ENCODE assay signal across 10 cellular contexts in genomic region chr12:400828-401227, GRCh38. TPM values are rescaled to one million over a fixed set of nuclear protein-coding genes. Genes with fewer than 3 reads are reported as not detected.
DNase-seq lines count a peak whose midpoint lies in the region; ATAC-seq and TF ChIP-seq lines count a peak whose summit lies in the region.
"Had no signal": no experiment of that assay in that cellular context is flagged by ENCODE, and none has a peak within 500 bp of the region (broad histone marks: within the 10 kb centered on the region; RNA-seq: fewer than 3 reads in every experiment).

No MANE protein-coding gene starts in this region.

- 76% methylated on average over 8 of the region's 8 CpGs for WGBS in thymus
- 48 to 58% methylated on average over 8 of the region's 8 CpGs for WGBS in body of pancreas, 2 donors

- peaks cover 7% of the 10 kb centered on the region for H3K4me1 Mint-ChIP-seq in activated CD4-positive, alpha-beta T cell treated with anti-CD3 and anti-CD28 coated beads, Interleukin-2, amount 10 ng/mL, durations not matched to agents 7 days and 5 days

- intact Hi-C loops in ascending aorta (cut with DNase I) = loop anchor here (1.0 kb wide), 1 partner anchor 12 kb away; the partner anchor contains the start of gene KDM5A
- intact Hi-C loops in left lung (cut with DNase I) = no loop called here
- intact Hi-C loops in body of pancreas (cut with DNase I) = no loop called here

- no peaks in the 10 kb centered on the region for H3K27me3 Mint-ChIP-seq in activated CD4-positive, alpha-beta T cell treated with anti-CD3 and anti-CD28 coated beads, Interleukin-2, amount 10 ng/mL, durations not matched to agents 7 days and 5 days
- H3K27me3 Mint-ChIP-seq: activated naive CD8-positive, alpha-beta T cell had no signal

- no peak for TF ChIP-seq CTCF in ascending aorta (IDR thresholded peaks at IDR 0.05)
- no peak for TF ChIP-seq CTCF in left lung (IDR thresholded peaks at IDR 0.05)
- no peak for TF ChIP-seq CTCF in body of pancreas (IDR thresholded peaks at IDR 0.05)

- CTCF ChIA-PET in activated CD4-positive, alpha-beta T cell treated with anti-CD3 and anti-CD28 coated beads, Interleukin-2, amount 10 ng/mL, durations not matched to agents 7 days and 5 days (lab: Charles Lee) = interaction anchor here (0.6 to 4.3 kb wide), 5 partner anchors 12 to 52 kb away, joined by 3 to 24 read pairs (median 5); partner anchors contain the start of gene KDM5A

- DNase-seq in ascending aorta (ENCODE audit: low spot score in 2 of 2) = no peak
- DNase-seq in left lung = no peak
- no peak for DNase-seq in activated CD4-positive, alpha-beta T cell treated with anti-CD3 and anti-CD28 coated beads, Interleukin-2, amount 10 ng/mL, durations not matched to agents 7 days and 5 days
- no peak for DNase-seq in body of pancreas
- DNase-seq: NCI-H1092 had no signal

- H3K27ac Mint-ChIP-seq in activated CD4-positive, alpha-beta T cell treated with anti-CD3 and anti-CD28 coated beads, Interleukin-2, amount 10 ng/mL, durations not matched to agents 7 days and 5 days = no peak overlapping the region
- H3K27ac Mint-ChIP-seq: activated naive CD8-positive, alpha-beta T cell; T-helper 2 cell treated with Interferon-gamma antibody and Interleukin-4, amounts not matched to agents 5 μg/mL and 100 μg/mL, for 36 hours had no signal

- POLR2A ChIA-PET in activated CD4-positive, alpha-beta T cell treated with anti-CD3 and anti-CD28 coated beads, Interleukin-2, amount 10 ng/mL, durations not matched to agents 7 days and 5 days (lab: Charles Lee) = interaction anchor here (0.7 kb wide), 1 partner anchor 11 kb away, joined by 3 read pairs; no protein-coding TSS in a partner anchor

- no peak overlapping the region for H3K4me3 Mint-ChIP-seq in activated CD4-positive, alpha-beta T cell treated with anti-CD3 and anti-CD28 coated beads, Interleukin-2, amount 10 ng/mL, durations not matched to agents 7 days and 5 days
- H3K4me3 Mint-ChIP-seq: activated naive CD8-positive, alpha-beta T cell; T-helper 2 cell treated with Interferon-gamma antibody and Interleukin-4, amounts not matched to agents 5 μg/mL and 100 μg/mL, for 36 hours had no signal

- no peaks in the 10 kb centered on the region for H3K36me3 ChIP-seq in ascending aorta
- no peaks in the 10 kb centered on the region for H3K36me3 ChIP-seq in left lung
- no peaks in the 10 kb centered on the region for H3K36me3 ChIP-seq in thymus (ENCODE audit: control insufficient read depth, insufficient read depth)
- H3K36me3 ChIP-seq in body of pancreas (replicated peaks in 1 of 2; ENCODE audit: insufficient read depth in 1 of 2, low read depth in 2 of 2) = no peaks in the 10 kb centered on the region

- peak overlapping the region; percentile 77 to 85 for H3K4me3 ChIP-seq in ascending aorta
- H3K4me3 ChIP-seq in left lung = peak overlapping the region; percentile 57 to 65
- H3K4me3 ChIP-seq in thymus (ENCODE audit: low read length) = peak overlapping the region; percentile 62
- H3K4me3 ChIP-seq in body of pancreas = peak overlapping the region in 1 of 2 donors; percentile 98

- TF ChIP-seq POLR2A in body of pancreas (IDR thresholded peaks at IDR 0.05) = no peak

- no peaks in the 10 kb centered on the region for H3K9me3 Mint-ChIP-seq in activated CD4-positive, alpha-beta T cell treated with anti-CD3 and anti-CD28 coated beads, Interleukin-2, amount 10 ng/mL, durations not matched to agents 7 days and 5 days
- H3K9me3 Mint-ChIP-seq: T-helper 2 cell treated with Interferon-gamma antibody and Interleukin-4, amounts not matched to agents 5 μg/mL and 100 μg/mL, for 36 hours had no signal

- no peak overlapping the region for H3K27ac ChIP-seq in ascending aorta
- no peak overlapping the region for H3K27ac ChIP-seq in left lung
- H3K27ac ChIP-seq in thymus (ENCODE audit: low read depth) = no peak overlapping the region
- peak overlapping the region in 1 of 4 donors; percentile 61 for H3K27ac ChIP-seq in body of pancreas

- H3K4me1 ChIP-seq in ascending aorta (peaks cover 3 to 6% of the 10 kb centered on the region in 2 donors), left lung (peaks cover 5 to 16% of the 10 kb centered on the region in 2 donors), thymus (ENCODE audit: control insufficient read depth, insufficient read depth, low read length) (peaks cover 10% of the 10 kb centered on the region), body of pancreas (peaks cover 12% of the 10 kb centered on the region)

- peaks cover 2% of the 10 kb centered on the region for H3K36me3 Mint-ChIP-seq in activated CD4-positive, alpha-beta T cell treated with anti-CD3 and anti-CD28 coated beads, Interleukin-2, amount 10 ng/mL, durations not matched to agents 7 days and 5 days (ENCODE audit: low read depth)

- H3K27me3 ChIP-seq in ascending aorta (no peaks in the 10 kb centered on the region), left lung (no peaks in the 10 kb centered on the region), thymus (ENCODE audit: control insufficient read depth, insufficient read depth) (no peaks in the 10 kb centered on the region), body of pancreas (no peaks in the 10 kb centered on the region)

- H3K9me3 ChIP-seq in ascending aorta = no peaks in the 10 kb centered on the region
- H3K9me3 ChIP-seq in left lung = no peaks in the 10 kb centered on the region
- H3K9me3 ChIP-seq in thymus (ENCODE audit: control insufficient read depth) = no peaks in the 10 kb centered on the region
- no peaks in the 10 kb centered on the region for H3K9me3 ChIP-seq in body of pancreas

- ATAC-seq in HG03108 (IDR thresholded peaks at IDR 0.05; ENCODE audit: unreplicated experiment) (peak; percentile 1), left lung (no peak), body of pancreas (no peak), GM18858 (IDR thresholded peaks at IDR 0.05; ENCODE audit: unreplicated experiment) (no peak)

RNA-seq across cellular contexts. Expression of gene CCDC77, which starts 0.6 kb away (rescaled TPM):
- total RNA-seq in ascending aorta (not detected), left lung (1 to 10 TPM; 7.4 to 8.9 TPM), body of pancreas (1 to 10 TPM; 2.9 to 4.9 TPM)
- 12.2 TPM for polyA plus RNA-seq in thymus
- 10 to 100 TPM; 14.6 TPM for total RNA-seq in activated CD4-positive, alpha-beta T cell treated with anti-CD3 and anti-CD28 coated beads, Interleukin-2, amount 10 ng/mL, durations not matched to agents 7 days and 5 days

RNA-seq across cellular contexts. Expression of gene KDM5A, which starts 11.7 kb away (rescaled TPM):
- total RNA-seq in ascending aorta (32.4 TPM), left lung (10 to 100 TPM; 63.7 to 66.9 TPM), body of pancreas (10 to 100 TPM; 24.4 to 67.6 TPM)
- polyA plus RNA-seq in thymus = 10.6 TPM
- total RNA-seq in activated CD4-positive, alpha-beta T cell treated with anti-CD3 and anti-CD28 coated beads, Interleukin-2, amount 10 ng/mL, durations not matched to agents 7 days and 5 days = 10 to 100 TPM; 73.4 to 92.2 TPM

RNA-seq across cellular contexts. Expression of gene B4GALNT3, which starts 58.9 kb away (rescaled TPM):
- 10.4 TPM for total RNA-seq in ascending aorta
- total RNA-seq in left lung = 10 to 100 TPM; 31.4 to 34.0 TPM
- 6.3 TPM for polyA plus RNA-seq in thymus
- total RNA-seq in activated CD4-positive, alpha-beta T cell treated with anti-CD3 and anti-CD28 coated beads, Interleukin-2, amount 10 ng/mL, durations not matched to agents 7 days and 5 days = 1 to 10 TPM; 6.1 to 7.0 TPM
- 1 to 10 TPM; 4.0 to 9.3 TPM for total RNA-seq in body of pancreas
